18 cellular contexts compared by ENCODE assay signal in the genomic region with DNA sequence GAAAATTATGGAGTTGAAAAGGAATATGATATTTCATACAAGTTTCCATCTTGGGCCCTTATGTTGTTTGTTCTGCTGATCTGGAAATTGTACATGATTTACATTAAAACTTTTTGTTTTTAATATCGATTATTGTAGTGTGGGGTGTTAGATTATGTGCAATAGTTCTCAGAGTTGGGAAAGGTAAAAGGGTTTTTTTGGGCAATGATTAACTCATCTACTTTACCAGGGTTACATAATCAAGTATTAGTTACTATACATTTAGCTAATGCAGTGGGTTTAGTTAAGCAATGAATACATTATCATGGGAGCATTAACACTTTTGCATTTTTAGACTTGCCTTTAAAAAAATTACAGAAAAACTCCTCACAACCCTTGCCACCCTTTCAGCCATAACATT.
DNase-seq lines count a peak whose midpoint lies in the region; ATAC-seq, FAIRE-seq and TF ChIP-seq lines count a peak whose summit lies in the region.
"Had no signal": no experiment of that assay in that cellular context is flagged by ENCODE, and none has a peak within 500 bp of the region (broad histone marks: within the 10 kb centered on the region; RNA-seq: fewer than 3 reads in every experiment).

No MANE protein-coding gene starts in this region.

- no peak overlapping the region for H3K23ac ChIP-seq in mesendoderm (ENCODE audit: low read length)

- no peaks in the 10 kb centered on the region for H3K9me3 Mint-ChIP-seq in chondrocyte (ENCODE audit: low read depth)
- H3K9me3 Mint-ChIP-seq in CD4-positive, alpha-beta memory T cell = peaks cover 0 to under 1% (median 0%) of the 10 kb centered on the region in 8 donors
- H3K9me3 Mint-ChIP-seq: CD4-positive, CD25-positive, alpha-beta regulatory T cell had no signal

- no peaks in the 10 kb centered on the region for H3K27me3 Mint-ChIP-seq in chondrocyte (ENCODE audit: low read depth)
- H3K27me3 Mint-ChIP-seq in CD4-positive, alpha-beta memory T cell = no peaks in the 10 kb centered on the region
- H3K27me3 Mint-ChIP-seq: CD4-positive, CD25-positive, alpha-beta regulatory T cell had no signal

- TF ChIP-seq RAD21 in A549 (conservative IDR thresholded peaks at IDR 0.05 in 1 of 2, IDR thresholded peaks at IDR 0.05 in 1 of 2) = no peak

- H3K4me3 ChIP-seq in A549 (no peak overlapping the region), SJSA1 (no peak overlapping the region), right lobe of liver (no peak overlapping the region), mesendoderm (ENCODE audit: low read length) (no peak overlapping the region)
- no peak overlapping the region for H3K4me3 ChIP-seq in CD4-positive, alpha-beta memory T cell (ENCODE audit: low read length in 2 of 2)
- H3K4me3 ChIP-seq: BLaER1 treated with 17β-estradiol and CSF1 and Interleukin-3, amounts not matched to agents 10 nM and 100 nM had no signal

- H3K18ac ChIP-seq in mesendoderm (ENCODE audit: low read length) = no peak overlapping the region

- no peak for FAIRE-seq in A549 (lab: Jason Lieb, UNC)
- FAIRE-seq: H54 had no signal

- no peak overlapping the region for H3K4ac ChIP-seq in mesendoderm (ENCODE audit: low read depth, low read length)

- WGBS in A549 (ENCODE audit: missing lambda C conversion rate) = 29% methylated on average over 1 of the region's 1 CpG
- WGBS in right lobe of liver (ENCODE audit: insufficient coverage, low coverage, low lambda C conversion rate, missing lambda C conversion rate) = 24% methylated on average over 1 of the region's 1 CpG
- WGBS in mesendoderm (ENCODE audit: extremely low coverage, insufficient coverage, low lambda C conversion rate) = 100% methylated on average over 1 of the region's 1 CpG

- DNase-seq in A549 (ENCODE audit: low read depth in 1 of 2, low spot score in 1 of 2) (no peak), SJSA1 (ENCODE audit: low read depth in 1 of 2, low spot score in 2 of 2) (no peak), chondrocyte (ENCODE audit: low spot score) (no peak), right lobe of liver (no peak), mesendoderm (no peak), DMS53 treated with DMSO at 0.1 percent for 48 hours (lab: John Stamatoyannopoulos, UW; ENCODE audit: unreplicated experiment) (no peak)
- DNase-seq in NK-92 treated with Interleukin-12 subunit alpha and Interleukin-12 subunit beta, amount 100 ng/mL, for 24 hours (lab: John Stamatoyannopoulos, UW) = no peak
- DNase-seq in CD4-positive, alpha-beta memory T cell = no peak
- DNase-seq: ACHN; CD4-positive, CD25-positive, alpha-beta regulatory T cell; DMS153; DND-41; GF-D8 had no signal

- H3K79me2 ChIP-seq in mesendoderm (ENCODE audit: control insufficient read depth, insufficient read depth, low read length) = peaks cover 10% of the 10 kb centered on the region

- no peak overlapping the region for H2AK5ac ChIP-seq in mesendoderm (ENCODE audit: low read length)

- H3K4me3 Mint-ChIP-seq in chondrocyte (ENCODE audit: unreplicated experiment) = no peak overlapping the region
- H3K4me3 Mint-ChIP-seq in CD4-positive, alpha-beta memory T cell = no peak overlapping the region
- H3K4me3 Mint-ChIP-seq: CD4-positive, CD25-positive, alpha-beta regulatory T cell had no signal

- no peak overlapping the region for H2BK15ac ChIP-seq in mesendoderm (replicated peaks; ENCODE audit: low read depth)

- peaks cover 9% of the 10 kb centered on the region for H3K79me1 ChIP-seq in mesendoderm (ENCODE audit: low read length)

- CTCF ChIA-PET in A549 (lab: Yijun Ruan, JAX) = no interaction called here
- CTCF ChIA-PET in CD4-positive, alpha-beta memory T cell (lab: Charles Lee; ENCODE audit: partially characterized antibody) = no interaction called here

- no peak overlapping the region for H2BK120ac ChIP-seq in mesendoderm (ENCODE audit: low read depth, low read length)

- no peak overlapping the region for H3K56ac ChIP-seq in mesendoderm (ENCODE audit: low read length)

- no peak overlapping the region for H3K9ac ChIP-seq in mesendoderm (ENCODE audit: low read length)
- H3K9ac ChIP-seq: BLaER1 treated with 17β-estradiol and CSF1 and Interleukin-3, amounts not matched to agents 10 nM and 100 nM had no signal

- H3K27me3 ChIP-seq in SJSA1 (replicated peaks) (no peaks in the 10 kb centered on the region), right lobe of liver (no peaks in the 10 kb centered on the region), mesendoderm (ENCODE audit: insufficient read depth, low read length, poor library complexity) (no peaks in the 10 kb centered on the region)
- no peaks in the 10 kb centered on the region for H3K27me3 ChIP-seq in CD4-positive, alpha-beta memory T cell (ENCODE audit: insufficient read depth, low read length)
- H3K27me3 ChIP-seq: BLaER1 treated with 17β-estradiol and CSF1 and Interleukin-3, amounts not matched to agents 10 nM and 100 nM had no signal

- peak overlapping the region; percentile 36 for H3K27ac Mint-ChIP-seq in chondrocyte (ENCODE audit: unreplicated experiment)
- H3K27ac Mint-ChIP-seq in CD4-positive, alpha-beta memory T cell = no peak overlapping the region
- H3K27ac Mint-ChIP-seq: CD4-positive, CD25-positive, alpha-beta regulatory T cell had no signal

- H3K36me3 Mint-ChIP-seq in chondrocyte (ENCODE audit: low read depth) = no peaks in the 10 kb centered on the region
- H3K36me3 Mint-ChIP-seq in CD4-positive, alpha-beta memory T cell = no peaks in the 10 kb centered on the region
- H3K36me3 Mint-ChIP-seq: CD4-positive, CD25-positive, alpha-beta regulatory T cell had no signal

- H3K4me1 Mint-ChIP-seq in chondrocyte (ENCODE audit: low read depth) = peaks cover 75% of the 10 kb centered on the region
- peaks cover 10 to 21% (median 14%) of the 10 kb centered on the region in 4 donors for H3K4me1 Mint-ChIP-seq in CD4-positive, alpha-beta memory T cell

- no peak for TF ChIP-seq CTCF in A549 (IDR thresholded peaks at IDR 0.05)
- no peak for TF ChIP-seq CTCF in chondrocyte (IDR thresholded peaks at IDR 0.05)
- no peak for TF ChIP-seq CTCF in right lobe of liver (IDR thresholded peaks at IDR 0.05)

- peaks cover 78% of the 10 kb centered on the region for H3K4me1 ChIP-seq in A549
- peaks cover 57% of the 10 kb centered on the region for H3K4me1 ChIP-seq in SJSA1 (replicated peaks)
- H3K4me1 ChIP-seq in right lobe of liver = peaks cover 0 to 40% (median 8%) of the 10 kb centered on the region in 4 donors
- peaks cover 7% of the 10 kb centered on the region for H3K4me1 ChIP-seq in mesendoderm (ENCODE audit: control insufficient read depth, low read depth, low read length)
- H3K4me1 ChIP-seq in CD4-positive, alpha-beta memory T cell (ENCODE audit: insufficient read depth, low read length) = no peaks in the 10 kb centered on the region

- POLR2A ChIA-PET in A549 (lab: Yijun Ruan, JAX) = interaction anchor here (1.2 kb wide), 1 partner anchor 11 kb away, joined by 5 read pairs; no protein-coding TSS in a partner anchor
- POLR2A ChIA-PET in CD4-positive, alpha-beta memory T cell (lab: Charles Lee; ENCODE audit: partially characterized antibody) = no interaction called here

- no peak overlapping the region for H4K5ac ChIP-seq in mesendoderm (ENCODE audit: low read length)

- peak overlapping the region; percentile 12 to 60; a peak in 4 of 6 replicates for H3K27ac ChIP-seq in A549
- peak overlapping the region; percentile 45 for H3K27ac ChIP-seq in SJSA1
- H3K27ac ChIP-seq in right lobe of liver = peak overlapping the region in 1 of 3 donors; percentile 5
- H3K27ac ChIP-seq in mesendoderm (ENCODE audit: low read depth, low read length) = no peak overlapping the region
- H3K27ac ChIP-seq in CD4-positive, alpha-beta memory T cell (ENCODE audit: low read depth, low read length) = no peak overlapping the region
- H3K27ac ChIP-seq: 22Rv1; BLaER1 treated with 17β-estradiol and CSF1 and Interleukin-3, amounts not matched to agents 10 nM and 100 nM; HL-60 had no signal

- no peaks in the 10 kb centered on the region for H3K36me3 ChIP-seq in SJSA1
- no peaks in the 10 kb centered on the region for H3K36me3 ChIP-seq in right lobe of liver
- H3K36me3 ChIP-seq in mesendoderm (ENCODE audit: control insufficient read depth, insufficient read depth, low read length) = no peaks in the 10 kb centered on the region
- no peaks in the 10 kb centered on the region for H3K36me3 ChIP-seq in CD4-positive, alpha-beta memory T cell (ENCODE audit: insufficient read depth, low read length)

- no peak for TF ChIP-seq EP300 in A549 (IDR thresholded peaks at IDR 0.05)

- peak overlapping the region; percentile 73 for H3K4me2 ChIP-seq in A549
- H3K4me2 ChIP-seq in mesendoderm (ENCODE audit: low read length) = no peak overlapping the region
- H3K4me2 ChIP-seq: BLaER1 treated with 17β-estradiol and CSF1 and Interleukin-3, amounts not matched to agents 10 nM and 100 nM had no signal

- intact Hi-C loops in right lobe of liver (cut with DNase I) = no loop called here
- intact Hi-C loops in CD4-positive, alpha-beta memory T cell (cut with micrococcal nuclease) = no loop called here

- H2BK5ac ChIP-seq in mesendoderm (ENCODE audit: low read length) = no peak overlapping the region

- ATAC-seq in A549 = no peak
- ATAC-seq in right lobe of liver = peak; percentile 29 to 70 (median 54)
- ATAC-seq: HCT116 had no signal

- no peaks in the 10 kb centered on the region for H3K9me3 ChIP-seq in A549
- no peaks in the 10 kb centered on the region for H3K9me3 ChIP-seq in SJSA1 (replicated peaks)
- H3K9me3 ChIP-seq in right lobe of liver = no peaks in the 10 kb centered on the region
- no peaks in the 10 kb centered on the region for H3K9me3 ChIP-seq in CD4-positive, alpha-beta memory T cell (ENCODE audit: control insufficient read depth in 1 of 2, low read length in 2 of 2)

- H4K8ac ChIP-seq in mesendoderm (ENCODE audit: low read depth, low read length) = no peak overlapping the region

- TF ChIP-seq POLR2A in A549 (IDR thresholded peaks at IDR 0.05; ENCODE audit: low read length) (no peak), right lobe of liver (IDR thresholded peaks at IDR 0.05) (no peak)

TF ChIP-seq in A549, 52 proteins besides CTCF, POLR2A, EP300 and RAD21 (continues in another document):
- TF ChIP-seq GATA3 (IDR thresholded peaks at IDR 0.05; ENCODE audit: borderline replicate concordance) (no peak), JUNB (IDR thresholded peaks at IDR 0.05) (no peak), NFE2L2 (conservative IDR thresholded peaks at IDR 0.05; ENCODE audit: low read length) (no peak)
- TF ChIP-seq, protein P1, sequence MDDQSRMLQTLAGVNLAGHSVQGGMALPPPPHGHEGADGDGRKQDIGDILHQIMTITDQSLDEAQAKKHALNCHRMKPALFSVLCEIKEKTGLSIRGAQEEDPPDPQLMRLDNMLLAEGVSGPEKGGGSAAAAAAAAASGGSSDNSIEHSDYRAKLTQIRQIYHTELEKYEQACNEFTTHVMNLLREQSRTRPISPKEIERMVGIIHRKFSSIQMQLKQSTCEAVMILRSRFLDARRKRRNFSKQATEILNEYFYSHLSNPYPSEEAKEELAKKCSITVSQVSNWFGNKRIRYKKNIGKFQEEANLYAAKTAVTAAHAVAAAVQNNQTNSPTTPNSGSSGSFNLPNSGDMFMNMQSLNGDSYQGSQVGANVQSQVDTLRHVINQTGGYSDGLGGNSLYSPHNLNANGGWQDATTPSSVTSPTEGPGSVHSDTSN (IDR thresholded peaks at IDR 0.05) = no peak

Comparison
In these comparisons a context has a peak if more than half of its experiments do, and no peak if none do; other contexts are left out.
1. ATAC-seq: peak in right lobe of liver (4 of 4); none in A549 (0 of 2).
2. H3K27ac ChIP-seq: peak in A549 (2 of 2) and SJSA1 (single experiment); none in mesendoderm (single experiment) and CD4-positive, alpha-beta memory T cell (single experiment).